8 cellular contexts compared by ENCODE assay signal in the genomic region with DNA sequence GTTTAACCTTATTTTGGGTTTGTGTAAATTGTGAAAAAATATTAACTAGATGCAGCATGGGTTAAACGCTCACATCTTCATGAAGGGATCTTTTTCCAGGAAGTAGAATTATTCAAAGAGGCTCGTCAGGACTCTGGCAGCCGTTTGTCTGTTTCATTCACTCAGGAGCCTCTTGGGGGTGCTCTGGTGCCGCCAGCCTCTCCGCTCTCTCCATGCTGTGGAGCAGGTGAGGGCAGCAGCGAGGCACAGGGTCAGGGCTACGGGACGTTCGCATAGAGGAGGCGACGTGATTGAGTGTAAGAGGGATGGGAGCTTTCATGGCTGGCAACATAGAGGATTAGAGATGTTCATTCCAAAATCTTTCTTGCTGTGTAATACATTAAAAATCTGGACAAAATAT. TPM values are rescaled to one million over a fixed set of nuclear protein-coding genes. Genes with fewer than 3 reads are reported as not detected.
A peak's percentile ranks its signal among the peaks of the same experiment; 100 is the strongest.
DNase-seq lines count a peak whose midpoint lies in the region; ATAC-seq and TF ChIP-seq lines count a peak whose summit lies in the region.
"Not testable (repeated sequence)": the region's sequence is repeated elsewhere in the genome, so short reads cannot be mapped to it uniquely, and the experiment has no call there.
"Had no signal": no experiment of that assay in that cellular context is flagged by ENCODE, and none has a peak within 500 bp of the region (broad histone marks: within the 10 kb centered on the region; RNA-seq: fewer than 3 reads in every experiment).

No MANE protein-coding gene starts in this region.

- not testable (repeated sequence) for H3K36me3 ChIP-seq in GM23338 (ENCODE audit: insufficient read depth); RWPE2 (ENCODE audit: low read depth); gastroesophageal sphincter; right lobe of liver; upper lobe of right lung

- not testable (repeated sequence) for H3K4me1 Mint-ChIP-seq in GM23338; activated CD8-positive, alpha-beta T cell treated with anti-CD3 and anti-CD28 coated beads for 36 hours (ENCODE audit: low read depth)

- TF ChIP-seq CTCF in GM23338 (conservative IDR thresholded peaks at IDR 0.05; ENCODE audit: low read depth in 2 of 2); RWPE2 (IDR thresholded peaks at IDR 0.05; ENCODE audit: poor library complexity, severe bottlenecking); activated CD8-positive, alpha-beta T cell treated with anti-CD3 and anti-CD28 coated beads for 36 hours (IDR thresholded peaks at IDR 0.05); gastroesophageal sphincter (IDR thresholded peaks at IDR 0.05); right lobe of liver (IDR thresholded peaks at IDR 0.05); upper lobe of right lung (IDR thresholded peaks at IDR 0.05): not testable (repeated sequence)

- intact Hi-C loops in activated CD8-positive, alpha-beta T cell treated with anti-CD3 and anti-CD28 coated beads for 36 hours (cut with micrococcal nuclease); left ventricle myocardium superior (cut with micrococcal nuclease); right lobe of liver (cut with DNase I); upper lobe of right lung (cut with DNase I): not testable (repeated sequence)

- H3K9me3 ChIP-seq in RWPE2 (ENCODE audit: severe bottlenecking); gastroesophageal sphincter; right lobe of liver; upper lobe of right lung: not testable (repeated sequence)

- no CpG with 5 or more reads among the region's 11 CpGs for WGBS in gastroesophageal sphincter (ENCODE audit: low coverage in 1 of 2), 2 donors
- WGBS in right lobe of liver (ENCODE audit: insufficient coverage, low coverage, low lambda C conversion rate, missing lambda C conversion rate), result no CpG with 5 or more reads among the region's 11 CpGs

- ATAC-seq in GM23338, result peak; percentile 95
- ATAC-seq in RWPE2 (ENCODE audit: low read depth), result peak; percentile 26; the same call in 1 of the 3 replicates
- ATAC-seq in activated CD8-positive, alpha-beta T cell treated with anti-CD3 and anti-CD28 coated beads for 36 hours, result peak; percentile 47
- ATAC-seq in gastroesophageal sphincter, result peak; percentile 19
- peak; percentile 67 for ATAC-seq in left ventricle myocardium superior
- peak; percentile 64 to 83 (median 76) for ATAC-seq in right lobe of liver
- ATAC-seq in upper lobe of right lung, result peak; percentile 70

- not testable (repeated sequence) for H4K20me1 ChIP-seq in GM23338 (replicated peaks; ENCODE audit: insufficient read depth)

- POLR2A ChIA-PET in activated CD8-positive, alpha-beta T cell treated with anti-CD3 and anti-CD28 coated beads for 36 hours (lab: Charles Lee), result not testable (repeated sequence)

- CTCF ChIA-PET in activated CD8-positive, alpha-beta T cell treated with anti-CD3 and anti-CD28 coated beads for 36 hours (lab: Charles Lee), result not testable (repeated sequence)

- H3K27ac ChIP-seq in GM23338 (ENCODE audit: low read depth); RWPE2 (ENCODE audit: poor library complexity, severe bottlenecking); gastroesophageal sphincter; right lobe of liver; upper lobe of right lung: not testable (repeated sequence)

- H3K4me3 Mint-ChIP-seq in GM23338; activated CD8-positive, alpha-beta T cell treated with anti-CD3 and anti-CD28 coated beads for 36 hours: not testable (repeated sequence)

- not testable (repeated sequence) for H3K4me1 ChIP-seq in GM23338 (ENCODE audit: insufficient read depth); RWPE2 (ENCODE audit: insufficient read depth, poor library complexity, severe bottlenecking); gastroesophageal sphincter; right lobe of liver; upper lobe of right lung

- not testable (repeated sequence) for H3K27ac Mint-ChIP-seq in GM23338; activated CD8-positive, alpha-beta T cell treated with anti-CD3 and anti-CD28 coated beads for 36 hours

- H3K4me2 ChIP-seq in GM23338, result not testable (repeated sequence)

- H3F3A ChIP-seq in GM23338 (replicated peaks; ENCODE audit: low read depth), result not testable (repeated sequence)

- H3K27me3 Mint-ChIP-seq in GM23338 (ENCODE audit: insufficient read depth, low read depth, poor library complexity); activated CD8-positive, alpha-beta T cell treated with anti-CD3 and anti-CD28 coated beads for 36 hours: not testable (repeated sequence)

- not testable (repeated sequence) for DNase-seq in GM23338 (ENCODE audit: low spot score); RWPE2 (ENCODE audit: low spot score); activated CD8-positive, alpha-beta T cell treated with anti-CD3 and anti-CD28 coated beads for 36 hours; left ventricle myocardium superior; right lobe of liver; upper lobe of right lung

- H3K4me3 ChIP-seq in GM23338; RWPE2 (ENCODE audit: severe bottlenecking); gastroesophageal sphincter; right lobe of liver; upper lobe of right lung: not testable (repeated sequence)

- H3K27me3 ChIP-seq in GM23338 (ENCODE audit: insufficient read depth); RWPE2 (ENCODE audit: insufficient read depth, poor library complexity, severe bottlenecking); gastroesophageal sphincter; right lobe of liver; upper lobe of right lung: not testable (repeated sequence)

- H3K36me3 Mint-ChIP-seq in GM23338 (ENCODE audit: low read depth); activated CD8-positive, alpha-beta T cell treated with anti-CD3 and anti-CD28 coated beads for 36 hours (ENCODE audit: low read depth): not testable (repeated sequence)

- TF ChIP-seq EP300 in gastroesophageal sphincter (IDR thresholded peaks at IDR 0.05), result not testable (repeated sequence)

- H3K9me2 ChIP-seq in GM23338 (ENCODE audit: insufficient read depth), result not testable (repeated sequence)

- not testable (repeated sequence) for TF ChIP-seq POLR2A in gastroesophageal sphincter (IDR thresholded peaks at IDR 0.05); right lobe of liver (IDR thresholded peaks at IDR 0.05)

- not testable (repeated sequence) for H3K79me2 ChIP-seq in GM23338 (replicated peaks; ENCODE audit: insufficient read depth)

- H2AFZ ChIP-seq in GM23338, result not testable (repeated sequence)

- H3K9me3 Mint-ChIP-seq in GM23338; activated CD8-positive, alpha-beta T cell treated with anti-CD3 and anti-CD28 coated beads for 36 hours: not testable (repeated sequence)

RNA-seq across cellular contexts. Expression of gene GOLGA8M, which starts 48.5 kb away (rescaled TPM):
- not detected in 2 replicates for total RNA-seq in GM23338 (2014; rRNA removed; shearing (Covaris generic))
- polyA plus RNA-seq in GM23338 (2016; fragmentation: Nextera tagmentation; extraction: Ambion mirVana), result not detected in 2 replicates
- 1 to 10 TPM in 1 of 2 experiments, under 1 TPM in 1; 0.99 to 1.0 TPM for total RNA-seq in activated CD8-positive, alpha-beta T cell treated with anti-CD3 and anti-CD28 coated beads for 36 hours
- total RNA-seq in gastroesophageal sphincter (1 to 10 TPM in 1 of 4 donors, under 1 TPM in 2, not detected in 1; 0.77 to 1.9 (median 0.94) TPM), left ventricle myocardium superior (1.4 TPM), right lobe of liver (1 to 10 TPM in 5 of 6 experiments, under 1 TPM in 1; 0.68 to 6.1 (median 4.3) TPM), upper lobe of right lung (3.0 TPM)
- polyA plus RNA-seq: CD4-positive, CD25-positive, alpha-beta regulatory T cell had no signal

Comparison
In these comparisons a context has a peak if more than half of its experiments do, and no peak if none do; other contexts are left out.
1. ATAC-seq: peak in every context shown above with its lines; median percentile 95 in GM23338; 76 in right lobe of liver; 70 in upper lobe of right lung; 67 in left ventricle myocardium superior; 47 in activated CD8-positive, alpha-beta T cell treated with anti-CD3 and anti-CD28 coated beads for 36 hours; 26 in RWPE2; 19 in gastroesophageal sphincter.